14 cellular contexts compared by ENCODE assay signal in genomic region chr5:139297439-139298133, GRCh38. TPM values are rescaled to one million over a fixed set of nuclear protein-coding genes. Genes with fewer than 3 reads are reported as not detected.
DNase-seq lines count a peak whose midpoint lies in the region; ATAC-seq and TF ChIP-seq lines count a peak whose summit lies in the region.
"Had no signal": no experiment of that assay in that cellular context is flagged by ENCODE, and none has a peak within 500 bp of the region (broad histone marks: within the 10 kb centered on the region; RNA-seq: fewer than 3 reads in every experiment).

No MANE protein-coding gene starts in this region.

- H3K27me3 Mint-ChIP-seq in activated T-cell treated with anti-CD3 and anti-CD28 coated beads, Interleukin-2, amount 50 U/mL, for 24 hours, result no peaks in the 10 kb centered on the region

- no peak for DNase-seq in activated T-cell treated with anti-CD3 and anti-CD28 coated beads, Interleukin-2, amount 50 U/mL, for 24 hours
- DNase-seq in activated T-cell treated with anti-CD3 and anti-CD28 coated beads for 4 hours, result no peak
- DNase-seq in SK-N-MC (ENCODE audit: low read depth, low spot score), result no peak
- DNase-seq in fibroblast of lung (ENCODE audit: low read depth in 2 of 2), result no peak
- DNase-seq in DMS153 treated with DMSO at 0.1 percent for 48 hours (lab: John Stamatoyannopoulos, UW; ENCODE audit: unreplicated experiment), result no peak
- no peak for DNase-seq in SHP77 (lab: John Stamatoyannopoulos, UW)
- DNase-seq: activated gamma-delta T cell, colonic mucosa, foreskin melanocyte, KBM-7, lower lobe of right lung had no signal

- H3K27ac ChIP-seq in SK-N-MC (peak overlapping the region; percentile 16; the same call in 1 of the 2 replicates), fibroblast of lung (ENCODE audit: insufficient read depth, low read length) (no peak overlapping the region)
- H3K27ac ChIP-seq: colonic mucosa, lower lobe of right lung, suprapubic skin had no signal

- no peak overlapping the region for H3K9ac ChIP-seq in SK-N-MC (ENCODE audit: insufficient read length)
- no peak overlapping the region for H3K9ac ChIP-seq in fibroblast of lung (ENCODE audit: insufficient read depth, low read length)
- no peak overlapping the region for H3K9ac ChIP-seq in skeletal muscle satellite cell (ENCODE audit: low read depth, low read length)

- no peak for ATAC-seq in HG02763 (IDR thresholded peaks at IDR 0.05; ENCODE audit: unreplicated experiment)
- ATAC-seq: lower lobe of right lung had no signal

- H3K9me3 ChIP-seq in SK-N-MC (ENCODE audit: low read depth, low read length), result no peaks in the 10 kb centered on the region
- no peaks in the 10 kb centered on the region for H3K9me3 ChIP-seq in fibroblast of lung (ENCODE audit: control insufficient read depth, insufficient read depth, low read depth, low read length)
- H3K9me3 ChIP-seq in skeletal muscle satellite cell (replicated peaks; ENCODE audit: low read length), result no peaks in the 10 kb centered on the region
- H3K9me3 ChIP-seq: colonic mucosa, lower lobe of right lung, suprapubic skin had no signal

- peak overlapping the region; percentile 70 for H3K27ac Mint-ChIP-seq in activated T-cell treated with anti-CD3 and anti-CD28 coated beads, Interleukin-2, amount 50 U/mL, for 24 hours

- H3K79me2 ChIP-seq in fibroblast of lung (ENCODE audit: control insufficient read depth, insufficient read depth, low read length), result peaks cover 93% of the 10 kb centered on the region

- H3K27me3 ChIP-seq in fibroblast of lung (ENCODE audit: control insufficient read depth, insufficient read depth, low read length), result no peaks in the 10 kb centered on the region
- no peaks in the 10 kb centered on the region for H3K27me3 ChIP-seq in skeletal muscle satellite cell (ENCODE audit: control insufficient read depth, insufficient read depth, low read length)
- H3K27me3 ChIP-seq: colonic mucosa, suprapubic skin had no signal

- H3K4me3 ChIP-seq in SK-N-MC (peak overlapping the region; percentile 28), fibroblast of lung (replicated peaks in 1 of 4; ENCODE audit: control extremely low read depth in 1 of 4, insufficient read depth in 1 of 4, low read depth in 3 of 4, low read length in 4 of 4) (no peak overlapping the region), skeletal muscle satellite cell (ENCODE audit: low read length) (no peak overlapping the region)
- H3K4me3 ChIP-seq: colonic mucosa, lower lobe of right lung, suprapubic skin had no signal

- H3K4me1 ChIP-seq in fibroblast of lung (ENCODE audit: control insufficient read depth, extremely low read depth, insufficient read depth, low read length) (peaks cover 5% of the 10 kb centered on the region), skeletal muscle satellite cell (ENCODE audit: control insufficient read depth, insufficient read depth, low read length) (peaks cover 30% of the 10 kb centered on the region)

- peaks cover 78% of the 10 kb centered on the region for H3K4me1 Mint-ChIP-seq in activated T-cell treated with anti-CD3 and anti-CD28 coated beads, Interleukin-2, amount 50 U/mL, for 24 hours (ENCODE audit: low read depth)

- H3K36me3 Mint-ChIP-seq in activated T-cell treated with anti-CD3 and anti-CD28 coated beads, Interleukin-2, amount 50 U/mL, for 24 hours (ENCODE audit: low read depth), result peaks cover 84% of the 10 kb centered on the region

- H3K4me3 Mint-ChIP-seq in activated T-cell treated with anti-CD3 and anti-CD28 coated beads, Interleukin-2, amount 50 U/mL, for 24 hours, result peak overlapping the region; percentile 99

- H3K4me2 ChIP-seq in fibroblast of lung (ENCODE audit: extremely low read depth, insufficient read depth, low read length) (peak overlapping the region; percentile 18), skeletal muscle satellite cell (ENCODE audit: low read length) (peak overlapping the region; percentile 79)

- H3K9me3 Mint-ChIP-seq in activated T-cell treated with anti-CD3 and anti-CD28 coated beads, Interleukin-2, amount 50 U/mL, for 24 hours, result no peaks in the 10 kb centered on the region

- no peak for TF ChIP-seq CTCF in fibroblast of lung (conservative IDR thresholded peaks at IDR 0.05 in 1 of 2, IDR thresholded peaks at IDR 0.05 in 1 of 2; ENCODE audit: low read depth in 1 of 2, low read length in 2 of 2)

- H4K20me1 ChIP-seq in fibroblast of lung (ENCODE audit: control insufficient read depth, extremely low read depth, insufficient read depth, low read length), result peaks cover 16% of the 10 kb centered on the region

- H2AFZ ChIP-seq in fibroblast of lung (ENCODE audit: low read length), result no peak overlapping the region

- H3K36me3 ChIP-seq in SK-N-MC (ENCODE audit: insufficient read depth, low read length), result peaks cover 39% of the 10 kb centered on the region
- no peaks in the 10 kb centered on the region for H3K36me3 ChIP-seq in fibroblast of lung (ENCODE audit: control insufficient read depth, insufficient read depth, low read length)
- peaks cover 2% of the 10 kb centered on the region for H3K36me3 ChIP-seq in skeletal muscle satellite cell (ENCODE audit: insufficient read depth, low read length)
- H3K36me3 ChIP-seq: colonic mucosa, lower lobe of right lung, suprapubic skin had no signal

RNA-seq across cellular contexts. Expression of gene MATR3, which starts 4.0 kb away (rescaled TPM):
- 183 and 275 TPM in 2 replicates for total RNA-seq in fibroblast of lung
- 167 and 175 TPM in 2 replicates for polyA plus RNA-seq in fibroblast of lung
- polyA plus RNA-seq in fibroblast of lung (2012), result 175 and 191 TPM in 2 replicates
- 142 and 162 TPM in 2 replicates for polyA minus RNA-seq in fibroblast of lung (ENCODE audit: low replicate concordance)
- 140 and 178 TPM in 2 replicates for total RNA-seq in skeletal muscle satellite cell (2012; rRNA removed)

RNA-seq across cellular contexts. Expression of gene PAIP2, which starts 44.1 kb away (rescaled TPM):
- 59.0 and 68.1 TPM in 2 replicates for total RNA-seq in fibroblast of lung
- polyA plus RNA-seq in fibroblast of lung, result 79.6 and 105 TPM in 2 replicates
- polyA plus RNA-seq in fibroblast of lung (2012), result 52.0 and 69.1 TPM in 2 replicates
- 2.3 and 2.4 TPM in 2 replicates for polyA minus RNA-seq in fibroblast of lung (ENCODE audit: low replicate concordance)
- 40.3 and 48.3 TPM in 2 replicates for total RNA-seq in skeletal muscle satellite cell (2012; rRNA removed)
